Comparison of ENCODE assay signal across 8 cellular contexts in genomic region chr1:241640149-241640866, GRCh38. TPM values are rescaled to one million over a fixed set of nuclear protein-coding genes. Genes with fewer than 3 reads are reported as not detected.
DNase-seq lines count a peak whose midpoint lies in the region; ATAC-seq and TF ChIP-seq lines count a peak whose summit lies in the region.

TSS of gene CHML (minus strand) at chr1:241640369. CDS start at chr1:241635766, 4,603 bp downstream.
TSS of gene OPN3 (minus strand) at chr1:241640369. CDS start at chr1:241640254, 115 bp downstream.

- H3K27ac ChIP-seq in BLaER1 = peak within 1 kb of the TSS; percentile 90
- H3K27ac ChIP-seq in liver (ENCODE audit: low read depth in 1 of 2, low read length in 2 of 2) = peak within 1 kb of the TSS; percentile 88 to 89

- H3K36me3 ChIP-seq in BLaER1 (peaks cover 3% of the 10 kb centered on the region), liver (ENCODE audit: control insufficient read depth in 4 of 4, insufficient read depth in 3 of 4, low read depth in 1 of 4, low read length in 3 of 4) (peaks cover 0 to 2% (median under 1%) of the 10 kb centered on the region in 4 donors)

- H4K20me1 ChIP-seq in BLaER1 = peaks cover 11% of the 10 kb centered on the region; the same call in 1 of the 2 replicates

- no peaks in the 10 kb centered on the region for H3K27me3 ChIP-seq in BLaER1
- H3K27me3 ChIP-seq in liver (ENCODE audit: control insufficient read depth in 4 of 4, insufficient read depth in 4 of 4, low read length in 3 of 4) = no peaks in the 10 kb centered on the region

- H3K9ac ChIP-seq in BLaER1 = peak within 1 kb of the TSS; percentile 91
- H3K9ac ChIP-seq in liver (ENCODE audit: low read depth in 1 of 2, low read length in 2 of 2) = peak within 1 kb of the TSS; percentile 83 to 89

- peaks cover 50% of the 10 kb centered on the region for H3K4me1 ChIP-seq in BLaER1
- H3K4me1 ChIP-seq in liver (ENCODE audit: control insufficient read depth in 4 of 4, insufficient read depth in 4 of 4, low read length in 3 of 4) = peaks cover 4 to 27% (median 9%) of the 10 kb centered on the region in 4 donors

- peak; percentile 7 for TF ChIP-seq CTCF in liver (IDR thresholded peaks at IDR 0.05; ENCODE audit: low read depth, low read length, missing input control)

- WGBS in liver = 4% methylated on average over 81 of the region's 81 CpGs

- ATAC-seq in GM19324 (IDR thresholded peaks at IDR 0.05; ENCODE audit: low FRiP score, unreplicated experiment) (peak; percentile 97), HG03457 (IDR thresholded peaks at IDR 0.05; ENCODE audit: unreplicated experiment) (peak; percentile 90)

- H3K9me3 ChIP-seq in BLaER1 = peaks cover 9% of the 10 kb centered on the region
- no peaks in the 10 kb centered on the region for H3K9me3 ChIP-seq in liver (ENCODE audit: control insufficient read depth in 4 of 4, low read length in 3 of 4)

- DNase-seq in NCI-H526 treated with DMSO at 0.1 percent for 48 hours (lab: John Stamatoyannopoulos, UW) (peak; percentile 63), dermis blood vessel endothelial cell (peak; percentile 94)
- peak; percentile 86 for DNase-seq in activated CD4-positive, alpha-beta T cell treated with anti-CD3 and anti-CD28 coated beads, Interleukin-2, amount 50 U/mL, for 1 hour
- DNase-seq in stimulated activated CD4-positive, alpha-beta T cell treated with anti-CD3 and anti-CD28 coated beads, Interleukin-4, amount 100 ng/mL, for 1 hour = peak; percentile 93

- peak within 1 kb of the TSS; percentile 90 for H3K4me2 ChIP-seq in BLaER1

- TF ChIP-seq RAD21 in liver (IDR thresholded peaks at IDR 0.05) = no peak

- peak within 1 kb of the TSS; percentile 91 for H3K4me3 ChIP-seq in BLaER1
- H3K4me3 ChIP-seq in liver (ENCODE audit: low read depth in 1 of 3, low read length in 3 of 3) = peak within 1 kb of the TSS; percentile 97 to 99 (median 98)

TF ChIP-seq in liver, 16 proteins besides CTCF, POLR2A, EP300 and RAD21:
- TF ChIP-seq HNF4A (conservative IDR thresholded peaks at IDR 0.05) = no peak
- TF ChIP-seq YY1 (IDR thresholded peaks at IDR 0.05) = peak; percentile 76
- TF ChIP-seq SP1 (IDR thresholded peaks at IDR 0.05) = peak; percentile 7
- TF ChIP-seq ZBTB33 (IDR thresholded peaks at IDR 0.05) = no peak
- TF ChIP-seq NR2F2 (IDR thresholded peaks at IDR 0.05) = no peak
- no peak for TF ChIP-seq EGR1 (IDR thresholded peaks at IDR 0.05; ENCODE audit: low read depth in 2 of 2)
- TF ChIP-seq FOXA2 (IDR thresholded peaks at IDR 0.05) = no peak
- TF ChIP-seq JUND (IDR thresholded peaks at IDR 0.05) = no peak
- no peak for TF ChIP-seq RXRA (IDR thresholded peaks at IDR 0.05)
- TF ChIP-seq ATF3 (IDR thresholded peaks at IDR 0.05) = no peak
- no peak for TF ChIP-seq MAX (IDR thresholded peaks at IDR 0.05)
TF ChIP-seq in liver: peak in this region for 2.

RNA-seq across cellular contexts. Expression of gene CHML, which starts in this region (rescaled TPM):
- 13.1 and 22.0 TPM in 2 replicates for total RNA-seq in dermis blood vessel endothelial cell
- 1 to 10 TPM; 5.6 to 8.1 TPM for total RNA-seq in liver
- polyA plus RNA-seq in liver = 1 to 10 TPM in 1 of 2 donors, under 1 TPM in 1; 0.53 to 1.0 TPM

RNA-seq across cellular contexts. Expression of gene OPN3, which starts in this region (rescaled TPM):
- 27.0 and 32.3 TPM in 2 replicates for total RNA-seq in dermis blood vessel endothelial cell
- 10 to 100 TPM; 17.7 to 19.1 TPM for total RNA-seq in liver
- 10 to 100 TPM; 11.3 to 13.3 TPM for polyA plus RNA-seq in liver

Comparison
In these comparisons a context has a peak if more than half of its experiments do, and no peak if none do; other contexts are left out.
1. Peak in every context shown above with its lines: DNase-seq, ATAC-seq, H3K4me3 ChIP-seq and H3K27ac ChIP-seq.